1 cellular context compared by ENCODE assay signal in genomic region chr1:3530086-3530930, GRCh38.
TF ChIP-seq lines count a peak whose summit lies in the region.

No MANE protein-coding gene starts in this region.

TF ChIP-seq in HEK293, 187 proteins besides CTCF, POLR2A, EP300 and RAD21 (continued from another document):
- TF ChIP-seq ZIC2 (tag by site-specific recombination; IDR thresholded peaks at IDR 0.05) = peak; percentile 63; the same call in 1 of the 2 replicates
- peak; percentile 2 for TF ChIP-seq ZBTB26 (tag by site-specific recombination; optimal IDR thresholded peaks at IDR 0.05)
